Comparison of ENCODE assay signal across 24 cellular contexts in genomic region chr9:15469862-15470261, GRCh38. TPM values are rescaled to one million over a fixed set of nuclear protein-coding genes. Genes with fewer than 3 reads are reported as not detected.
A peak's percentile ranks its signal among the peaks of the same experiment; 100 is the strongest.
DNase-seq lines count a peak whose midpoint lies in the region; ATAC-seq and TF ChIP-seq lines count a peak whose summit lies in the region.
"Had no signal": no experiment of that assay in that cellular context is flagged by ENCODE, and none has a peak within 500 bp of the region (broad histone marks: within the 10 kb centered on the region; RNA-seq: fewer than 3 reads in every experiment).

No MANE protein-coding gene starts in this region.

- H3K9me3 ChIP-seq in CD4-positive, alpha-beta T cell (ENCODE audit: control insufficient read depth, low read length) = no peaks in the 10 kb centered on the region
- H3K9me3 ChIP-seq in adipocyte (ENCODE audit: control insufficient read depth, low read length) = peaks cover 3% of the 10 kb centered on the region
- H3K9me3 ChIP-seq: heart right ventricle, prostate gland had no signal

- peak; percentile 2 for DNase-seq in DMS53 (lab: John Stamatoyannopoulos, UW)
- DNase-seq in DMS53 treated with DMSO at 0.1 percent for 48 hours (lab: John Stamatoyannopoulos, UW; ENCODE audit: unreplicated experiment) = no peak
- DNase-seq in CD4-positive, alpha-beta T cell = no peak
- DNase-seq in adipocyte (ENCODE audit: low read depth) = peak; percentile 41
- peak; percentile 23 for DNase-seq in iris pigment epithelial cell (ENCODE audit: low read depth)
- no peak for DNase-seq in NCI-H510A treated with DMSO at 0.1 percent for 48 hours (lab: John Stamatoyannopoulos, UW)
- no peak for DNase-seq in RKO (ENCODE audit: low spot score)
- DNase-seq: activated CD4-positive, CD25-positive, alpha-beta regulatory T cell; adrenal gland; effector CD8-positive, alpha-beta T cell; erythroblast; foreskin keratinocyte; heart right ventricle; Kasumi-1; left colon; mammary epithelial cell; MV-4-11; NCI-H187 treated with DMSO at 0.1 percent for 48 hours; stimulated activated CD4-positive, alpha-beta T cell treated with anti-CD3 and anti-CD28 coated beads, Interleukin-15, amount 100 ng/mL, for 24 hours; stimulated activated naive CD8-positive, alpha-beta T cell treated with anti-CD3 and anti-CD28 coated beads, Interleukin-15, Interleukin-2, amounts not matched to agents 100 U/mL and 50 U/mL, for 24 hours had no signal

- CTCF ChIA-PET in CD4-positive, alpha-beta T cell (lab: Charles Lee) = interaction anchor here (1.3 kb wide), 1 partner anchor 41 kb away, joined by 4 read pairs; no protein-coding TSS in a partner anchor

- no peak for ATAC-seq in CD4-positive, alpha-beta T cell (ENCODE audit: poor library complexity)
- ATAC-seq in GM18505 (IDR thresholded peaks at IDR 0.05; ENCODE audit: unreplicated experiment) = no peak
- ATAC-seq: foreskin keratinocyte; heart right ventricle; left colon; stimulated activated naive CD8-positive, alpha-beta T cell treated with anti-CD3 and anti-CD28 coated beads, Interleukin-15, Interleukin-2, amounts not matched to agents 100 U/mL and 50 U/mL, for 24 hours had no signal

- no peak overlapping the region for H3K4me3 Mint-ChIP-seq in CD4-positive, alpha-beta T cell

- POLR2A ChIA-PET in CD4-positive, alpha-beta T cell (lab: Charles Lee) = interaction anchor here (2.6 kb wide), 1 partner anchor 41 kb away, joined by 11 read pairs; the partner anchor contains the start of gene PSIP1

- H3K27ac Mint-ChIP-seq in CD4-positive, alpha-beta T cell = peak overlapping the region; percentile 6
- H3K27ac Mint-ChIP-seq: activated T-helper 2 cell treated with anti-CD3 and anti-CD28 coated beads, Interferon-gamma antibody, Interleukin-2, Interleukin-4, amounts not matched to agents 10 μg/mL and 5 μg/mL and 100 μg/mL, durations not matched to agents 14 hours and 24 hours and 36 hours had no signal

- H3K9me3 Mint-ChIP-seq in CD4-positive, alpha-beta T cell = no peaks in the 10 kb centered on the region
- H3K9me3 Mint-ChIP-seq: activated T-helper 2 cell treated with anti-CD3 and anti-CD28 coated beads, Interferon-gamma antibody, Interleukin-2, Interleukin-4, amounts not matched to agents 10 μg/mL and 5 μg/mL and 100 μg/mL, durations not matched to agents 14 hours and 24 hours and 36 hours had no signal

- peaks cover 98% of the 10 kb centered on the region for H3K36me3 Mint-ChIP-seq in CD4-positive, alpha-beta T cell (ENCODE audit: low read depth)

- peaks cover 8% of the 10 kb centered on the region for H3K4me1 Mint-ChIP-seq in CD4-positive, alpha-beta T cell (ENCODE audit: low read depth)

- H3K36me3 ChIP-seq in adipocyte (ENCODE audit: control insufficient read depth, insufficient read depth, low read length, severe bottlenecking) = peaks cover 51% of the 10 kb centered on the region
- H3K36me3 ChIP-seq: prostate gland had no signal

- H3K27me3 ChIP-seq in CD4-positive, alpha-beta T cell (ENCODE audit: control insufficient read depth, insufficient read depth, low read length) = no peaks in the 10 kb centered on the region
- H3K27me3 ChIP-seq in adipocyte (replicated peaks; ENCODE audit: control insufficient read depth, insufficient read depth, low read length) = no peaks in the 10 kb centered on the region
- H3K27me3 ChIP-seq: adrenal gland, foreskin keratinocyte, heart right ventricle had no signal

- peaks cover 5% of the 10 kb centered on the region for H3K4me1 ChIP-seq in adipocyte (ENCODE audit: control insufficient read depth, insufficient read depth, low read length)
- H3K4me1 ChIP-seq: adrenal gland, foreskin keratinocyte, heart right ventricle, prostate gland had no signal

- no peak overlapping the region for H3K9ac ChIP-seq in adipocyte (ENCODE audit: low read length)

- H3K27ac ChIP-seq in CD4-positive, alpha-beta T cell (ENCODE audit: low read depth, low read length) = no peak overlapping the region
- H3K27ac ChIP-seq: 22Rv1, adrenal gland, foreskin keratinocyte, heart right ventricle, prostate gland had no signal

- intact Hi-C loops in CD4-positive, alpha-beta T cell (cut with DNase I, micrococcal nuclease) = loop anchor here (5.0 kb wide), 2 partner anchors 37 to 38 kb away; no protein-coding TSS in a partner anchor

- TF ChIP-seq POLR2A in GM18505 (IDR thresholded peaks at IDR 0.05; ENCODE audit: borderline replicate concordance, extremely low read depth, insufficient read depth, insufficient read length) = no peak

- H3K4me3 ChIP-seq in adipocyte (ENCODE audit: low read length) = no peak overlapping the region
- H3K4me3 ChIP-seq: adrenal gland, heart right ventricle, prostate gland had no signal

- H3K27me3 Mint-ChIP-seq in CD4-positive, alpha-beta T cell = no peaks in the 10 kb centered on the region

- no peak for TF ChIP-seq CTCF in CD4-positive, alpha-beta T cell (IDR thresholded peaks at IDR 0.05)

RNA-seq across cellular contexts. Expression of gene PSIP1, which starts 40.9 kb away (rescaled TPM):
- total RNA-seq in CD4-positive, alpha-beta T cell = 100 to 1,000 TPM; 127 to 132 TPM

RNA-seq across cellular contexts. Expression of gene SNAPC3, which starts 47.2 kb away (rescaled TPM):
- total RNA-seq in CD4-positive, alpha-beta T cell = 1 to 10 TPM; 3.3 to 4.7 TPM

Comparison
In these comparisons a context has a peak if more than half of its experiments do, and no peak if none do; other contexts are left out.
1. DNase-seq: peak in DMS53 (single experiment), adipocyte (single experiment) and iris pigment epithelial cell (single experiment); none in DMS53 treated with DMSO at 0.1 percent for 48 hours (single experiment), CD4-positive, alpha-beta T cell (0 of 10), NCI-H510A treated with DMSO at 0.1 percent for 48 hours (single experiment) and RKO (single experiment).